Comparison of ENCODE assay signal across 1 cellular context in the genomic region with DNA sequence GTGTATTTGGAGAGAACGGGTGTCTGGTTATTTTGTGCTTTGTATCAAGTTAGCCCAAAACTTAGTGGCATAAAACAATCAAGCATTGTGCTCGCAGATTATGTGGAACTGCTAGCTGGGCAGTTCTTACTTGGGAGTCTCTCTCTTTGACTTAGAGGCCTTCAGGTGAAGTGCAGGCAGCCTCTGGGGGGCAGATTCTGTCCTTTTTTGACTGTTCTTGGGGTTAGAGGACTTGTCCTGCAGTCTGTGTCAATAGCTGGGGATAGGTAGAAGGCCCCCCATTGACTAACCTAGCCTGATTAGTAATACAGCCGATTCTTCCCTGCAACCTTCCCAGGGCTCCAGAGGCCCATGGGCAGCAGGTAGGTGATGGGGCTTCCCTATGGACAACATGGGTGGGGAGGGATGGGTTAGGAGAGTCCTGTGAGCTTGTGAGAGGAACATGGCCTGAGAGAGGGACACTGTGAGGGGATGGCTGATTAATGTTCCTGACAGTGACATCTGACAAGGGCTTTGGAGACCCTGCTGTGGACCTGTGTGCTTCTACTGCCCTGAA.
TF ChIP-seq lines count a peak whose summit lies in the region.

No MANE protein-coding gene starts in this region.

TF ChIP-seq in HCT116, 20 proteins besides CTCF, POLR2A, EP300 and RAD21 (continued from another document):
- TF ChIP-seq, protein P1, sequence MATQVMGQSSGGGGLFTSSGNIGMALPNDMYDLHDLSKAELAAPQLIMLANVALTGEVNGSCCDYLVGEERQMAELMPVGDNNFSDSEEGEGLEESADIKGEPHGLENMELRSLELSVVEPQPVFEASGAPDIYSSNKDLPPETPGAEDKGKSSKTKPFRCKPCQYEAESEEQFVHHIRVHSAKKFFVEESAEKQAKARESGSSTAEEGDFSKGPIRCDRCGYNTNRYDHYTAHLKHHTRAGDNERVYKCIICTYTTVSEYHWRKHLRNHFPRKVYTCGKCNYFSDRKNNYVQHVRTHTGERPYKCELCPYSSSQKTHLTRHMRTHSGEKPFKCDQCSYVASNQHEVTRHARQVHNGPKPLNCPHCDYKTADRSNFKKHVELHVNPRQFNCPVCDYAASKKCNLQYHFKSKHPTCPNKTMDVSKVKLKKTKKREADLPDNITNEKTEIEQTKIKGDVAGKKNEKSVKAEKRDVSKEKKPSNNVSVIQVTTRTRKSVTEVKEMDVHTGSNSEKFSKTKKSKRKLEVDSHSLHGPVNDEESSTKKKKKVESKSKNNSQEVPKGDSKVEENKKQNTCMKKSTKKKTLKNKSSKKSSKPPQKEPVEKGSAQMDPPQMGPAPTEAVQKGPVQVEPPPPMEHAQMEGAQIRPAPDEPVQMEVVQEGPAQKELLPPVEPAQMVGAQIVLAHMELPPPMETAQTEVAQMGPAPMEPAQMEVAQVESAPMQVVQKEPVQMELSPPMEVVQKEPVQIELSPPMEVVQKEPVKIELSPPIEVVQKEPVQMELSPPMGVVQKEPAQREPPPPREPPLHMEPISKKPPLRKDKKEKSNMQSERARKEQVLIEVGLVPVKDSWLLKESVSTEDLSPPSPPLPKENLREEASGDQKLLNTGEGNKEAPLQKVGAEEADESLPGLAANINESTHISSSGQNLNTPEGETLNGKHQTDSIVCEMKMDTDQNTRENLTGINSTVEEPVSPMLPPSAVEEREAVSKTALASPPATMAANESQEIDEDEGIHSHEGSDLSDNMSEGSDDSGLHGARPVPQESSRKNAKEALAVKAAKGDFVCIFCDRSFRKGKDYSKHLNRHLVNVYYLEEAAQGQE (IDR thresholded peaks at IDR 0.05; ENCODE audit: low read depth): no peak
- TF ChIP-seq, protein P2, sequence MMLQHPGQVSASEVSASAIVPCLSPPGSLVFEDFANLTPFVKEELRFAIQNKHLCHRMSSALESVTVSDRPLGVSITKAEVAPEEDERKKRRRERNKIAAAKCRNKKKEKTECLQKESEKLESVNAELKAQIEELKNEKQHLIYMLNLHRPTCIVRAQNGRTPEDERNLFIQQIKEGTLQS (IDR thresholded peaks at IDR 0.05): no peak
- TF ChIP-seq CBX3 (IDR thresholded peaks at IDR 0.05; ENCODE audit: low read depth): no peak
- TF ChIP-seq POLR2AphosphoS5 (IDR thresholded peaks at IDR 0.05; ENCODE audit: low read depth, low read length): no peak
- no peak for TF ChIP-seq TCF7L2 (IDR thresholded peaks at IDR 0.05; ENCODE audit: borderline replicate concordance, extremely low read depth, insufficient read depth, insufficient read length)
- TF ChIP-seq EZH2phosphoT487 (IDR thresholded peaks at IDR 0.05; ENCODE audit: borderline replicate concordance): no peak
- TF ChIP-seq ZFX (IDR thresholded peaks at IDR 0.05): no peak
- TF ChIP-seq JUND (IDR thresholded peaks at IDR 0.05): no peak
- no peak for TF ChIP-seq SRF (IDR thresholded peaks at IDR 0.05; ENCODE audit: low read depth)
- TF ChIP-seq SIN3A (IDR thresholded peaks at IDR 0.05; ENCODE audit: low read depth): no peak
- TF ChIP-seq SP1 (IDR thresholded peaks at IDR 0.05; ENCODE audit: low read depth): no peak
TF ChIP-seq in HCT116: peak in this region for 0.
